In the genomic region with DNA sequence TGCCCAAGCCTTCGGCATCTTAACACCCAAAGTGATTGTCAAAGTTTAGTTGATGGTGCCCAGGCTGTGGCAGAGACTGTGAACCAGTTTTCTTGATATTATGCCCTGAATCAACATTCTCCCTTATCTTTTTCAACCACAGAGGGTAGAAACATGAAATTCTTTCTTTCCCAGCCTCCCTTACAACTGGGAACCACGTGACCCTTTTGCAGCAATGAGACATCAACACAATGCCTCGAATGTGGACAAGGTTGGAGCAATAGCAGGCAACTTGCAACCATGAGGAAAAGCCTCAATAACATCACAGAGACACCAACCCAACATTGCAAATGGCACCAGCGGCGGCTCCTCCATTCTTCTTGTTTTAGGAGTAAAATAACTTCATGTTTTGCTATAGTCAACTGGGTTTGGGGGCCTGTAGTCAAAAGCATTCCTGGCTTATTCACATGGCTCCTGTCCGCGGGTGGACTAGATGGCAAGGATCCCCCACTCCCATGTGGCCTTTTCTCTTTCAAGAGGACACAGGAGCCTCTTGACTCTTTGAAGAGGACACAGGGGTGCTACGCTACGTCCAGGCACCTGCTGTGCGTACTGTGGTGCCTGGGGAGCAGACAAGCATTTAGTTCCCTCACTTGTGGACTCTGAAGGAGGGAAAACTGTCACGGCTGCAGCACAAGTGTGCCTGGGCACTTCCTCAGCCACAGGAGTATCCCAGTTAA, we compare ENCODE assay signal across 2 cellular contexts.
TF ChIP-seq lines count a peak whose summit lies in the region.

No MANE protein-coding gene starts in this region.

TF ChIP-seq in Ishikawa, 13 proteins besides CTCF, POLR2A, EP300 and RAD21:
- TF ChIP-seq, protein P1, sequence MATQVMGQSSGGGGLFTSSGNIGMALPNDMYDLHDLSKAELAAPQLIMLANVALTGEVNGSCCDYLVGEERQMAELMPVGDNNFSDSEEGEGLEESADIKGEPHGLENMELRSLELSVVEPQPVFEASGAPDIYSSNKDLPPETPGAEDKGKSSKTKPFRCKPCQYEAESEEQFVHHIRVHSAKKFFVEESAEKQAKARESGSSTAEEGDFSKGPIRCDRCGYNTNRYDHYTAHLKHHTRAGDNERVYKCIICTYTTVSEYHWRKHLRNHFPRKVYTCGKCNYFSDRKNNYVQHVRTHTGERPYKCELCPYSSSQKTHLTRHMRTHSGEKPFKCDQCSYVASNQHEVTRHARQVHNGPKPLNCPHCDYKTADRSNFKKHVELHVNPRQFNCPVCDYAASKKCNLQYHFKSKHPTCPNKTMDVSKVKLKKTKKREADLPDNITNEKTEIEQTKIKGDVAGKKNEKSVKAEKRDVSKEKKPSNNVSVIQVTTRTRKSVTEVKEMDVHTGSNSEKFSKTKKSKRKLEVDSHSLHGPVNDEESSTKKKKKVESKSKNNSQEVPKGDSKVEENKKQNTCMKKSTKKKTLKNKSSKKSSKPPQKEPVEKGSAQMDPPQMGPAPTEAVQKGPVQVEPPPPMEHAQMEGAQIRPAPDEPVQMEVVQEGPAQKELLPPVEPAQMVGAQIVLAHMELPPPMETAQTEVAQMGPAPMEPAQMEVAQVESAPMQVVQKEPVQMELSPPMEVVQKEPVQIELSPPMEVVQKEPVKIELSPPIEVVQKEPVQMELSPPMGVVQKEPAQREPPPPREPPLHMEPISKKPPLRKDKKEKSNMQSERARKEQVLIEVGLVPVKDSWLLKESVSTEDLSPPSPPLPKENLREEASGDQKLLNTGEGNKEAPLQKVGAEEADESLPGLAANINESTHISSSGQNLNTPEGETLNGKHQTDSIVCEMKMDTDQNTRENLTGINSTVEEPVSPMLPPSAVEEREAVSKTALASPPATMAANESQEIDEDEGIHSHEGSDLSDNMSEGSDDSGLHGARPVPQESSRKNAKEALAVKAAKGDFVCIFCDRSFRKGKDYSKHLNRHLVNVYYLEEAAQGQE (IDR thresholded peaks at IDR 0.05; ENCODE audit: low read depth), result no peak
- TF ChIP-seq ZBTB7A (IDR thresholded peaks at IDR 0.05; ENCODE audit: low read depth), result no peak
- TF ChIP-seq, protein P2, sequence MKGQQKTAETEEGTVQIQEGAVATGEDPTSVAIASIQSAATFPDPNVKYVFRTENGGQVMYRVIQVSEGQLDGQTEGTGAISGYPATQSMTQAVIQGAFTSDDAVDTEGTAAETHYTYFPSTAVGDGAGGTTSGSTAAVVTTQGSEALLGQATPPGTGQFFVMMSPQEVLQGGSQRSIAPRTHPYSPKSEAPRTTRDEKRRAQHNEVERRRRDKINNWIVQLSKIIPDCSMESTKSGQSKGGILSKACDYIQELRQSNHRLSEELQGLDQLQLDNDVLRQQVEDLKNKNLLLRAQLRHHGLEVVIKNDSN (IDR thresholded peaks at IDR 0.05), result peak; percentile 51
- TF ChIP-seq FOXM1 (IDR thresholded peaks at IDR 0.05; ENCODE audit: borderline replicate concordance, low read depth), result no peak
- TF ChIP-seq, protein P3, sequence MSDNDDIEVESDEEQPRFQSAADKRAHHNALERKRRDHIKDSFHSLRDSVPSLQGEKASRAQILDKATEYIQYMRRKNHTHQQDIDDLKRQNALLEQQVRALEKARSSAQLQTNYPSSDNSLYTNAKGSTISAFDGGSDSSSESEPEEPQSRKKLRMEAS (IDR thresholded peaks at IDR 0.05), result no peak

TF ChIP-seq in K562, 482 proteins besides CTCF, POLR2A, EP300 and RAD21 (continued from another document):
- TF ChIP-seq, protein P4, sequence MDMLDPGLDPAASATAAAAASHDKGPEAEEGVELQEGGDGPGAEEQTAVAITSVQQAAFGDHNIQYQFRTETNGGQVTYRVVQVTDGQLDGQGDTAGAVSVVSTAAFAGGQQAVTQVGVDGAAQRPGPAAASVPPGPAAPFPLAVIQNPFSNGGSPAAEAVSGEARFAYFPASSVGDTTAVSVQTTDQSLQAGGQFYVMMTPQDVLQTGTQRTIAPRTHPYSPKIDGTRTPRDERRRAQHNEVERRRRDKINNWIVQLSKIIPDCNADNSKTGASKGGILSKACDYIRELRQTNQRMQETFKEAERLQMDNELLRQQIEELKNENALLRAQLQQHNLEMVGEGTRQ (CRISPR knock-in tag; IDR thresholded peaks at IDR 0.05), result peak; percentile 75
- TF ChIP-seq CEBPG (CRISPR knock-in tag; IDR thresholded peaks at IDR 0.05) (0 out of 2 replicates have a peak, but pooled peaks have one; percentile 12), CEBPG (tag; conservative IDR thresholded peaks at IDR 0.05 in 1 of 2, IDR thresholded peaks at IDR 0.05 in 1 of 2) (no peak), ZNF41 (CRISPR knock-in tag; conservative IDR thresholded peaks at IDR 0.05) (0 out of 2 replicates have a peak, but pooled peaks have one; percentile 30), L3MBTL2 (IDR thresholded peaks at IDR 0.05) (0 out of 2 replicates have a peak, but pooled peaks have one; percentile 21), RAD51 (IDR thresholded peaks at IDR 0.05; ENCODE audit: borderline replicate concordance, low read depth) (peak; percentile 88), PYGO2 (tag; IDR thresholded peaks at IDR 0.05) (no peak), EGR1 (conservative IDR thresholded peaks at IDR 0.05) (no peak), ZNF274 (IDR thresholded peaks at IDR 0.05; ENCODE audit: borderline replicate concordance, low read depth, low read length) (no peak)
- TF ChIP-seq, protein P5, sequence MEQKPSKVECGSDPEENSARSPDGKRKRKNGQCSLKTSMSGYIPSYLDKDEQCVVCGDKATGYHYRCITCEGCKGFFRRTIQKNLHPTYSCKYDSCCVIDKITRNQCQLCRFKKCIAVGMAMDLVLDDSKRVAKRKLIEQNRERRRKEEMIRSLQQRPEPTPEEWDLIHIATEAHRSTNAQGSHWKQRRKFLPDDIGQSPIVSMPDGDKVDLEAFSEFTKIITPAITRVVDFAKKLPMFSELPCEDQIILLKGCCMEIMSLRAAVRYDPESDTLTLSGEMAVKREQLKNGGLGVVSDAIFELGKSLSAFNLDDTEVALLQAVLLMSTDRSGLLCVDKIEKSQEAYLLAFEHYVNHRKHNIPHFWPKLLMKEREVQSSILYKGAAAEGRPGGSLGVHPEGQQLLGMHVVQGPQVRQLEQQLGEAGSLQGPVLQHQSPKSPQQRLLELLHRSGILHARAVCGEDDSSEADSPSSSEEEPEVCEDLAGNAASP (IDR thresholded peaks at IDR 0.05), result no peak
- TF ChIP-seq, protein P2 (CRISPR knock-in tag; IDR thresholded peaks at IDR 0.05), result peak; percentile 78
- TF ChIP-seq, protein P1 (CRISPR knock-in tag; IDR thresholded peaks at IDR 0.05; ENCODE audit: low read depth), result no peak
